11 cellular contexts compared by ENCODE assay signal in the genomic region with DNA sequence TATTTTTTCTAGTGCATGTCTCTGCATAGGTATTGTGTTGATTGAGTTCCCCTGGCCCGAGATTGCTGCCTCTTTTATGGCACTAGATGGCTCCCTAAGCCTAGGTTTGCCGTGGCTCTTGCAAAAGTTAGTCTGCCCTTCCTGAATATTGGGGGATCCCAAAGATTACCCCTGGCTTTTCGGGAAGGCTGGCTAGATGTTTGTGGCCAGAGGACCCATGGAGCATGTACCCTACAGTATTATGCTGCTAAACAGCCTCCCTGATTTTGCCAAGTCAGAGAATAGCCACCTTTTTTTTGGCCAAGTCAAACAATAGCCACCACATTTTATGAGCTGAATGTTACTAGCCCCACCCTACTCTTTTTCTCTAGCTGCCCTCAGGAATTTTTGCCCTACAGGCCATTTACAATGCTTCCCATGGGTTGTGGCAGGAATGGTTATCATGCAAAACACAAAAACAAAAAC.
A peak's percentile ranks its signal among the peaks of the same experiment; 100 is the strongest.
DNase-seq lines count a peak whose midpoint lies in the region; TF ChIP-seq lines count a peak whose summit lies in the region.
"Had no signal": no experiment of that assay in that cellular context is flagged by ENCODE, and none has a peak within 500 bp of the region (broad histone marks: within the 10 kb centered on the region; RNA-seq: fewer than 3 reads in every experiment).

No MANE protein-coding gene starts in this region.

- TF ChIP-seq CTCF in C4-2B (conservative IDR thresholded peaks at IDR 0.05), result peak; percentile 68

- H3K9me3 ChIP-seq in iPS-20b (ENCODE audit: insufficient read depth, low read depth, low read length), result no peaks in the 10 kb centered on the region; the same call in 1 of the 2 replicates

- DNase-seq in HPDE6-E6E7 (ENCODE audit: extremely low spot score), result peak; percentile 8
- peak; percentile 35 for DNase-seq in T1000 (lab: John Stamatoyannopoulos, UW)
- no peak for DNase-seq in substantia nigra (lab: John Stamatoyannopoulos, UW)
- DNase-seq in DMS153 treated with DMSO at 0.1 percent for 48 hours (lab: John Stamatoyannopoulos, UW; ENCODE audit: unreplicated experiment), result no peak
- DNase-seq in T-helper 2 cell, result no peak
- DNase-seq in NCI-H1930 (lab: John Stamatoyannopoulos, UW), result no peak
- DNase-seq: activated CD8-positive, alpha-beta memory T cell treated with anti-CD3 and anti-CD28 coated beads, Interleukin-2, amount 10 ng/mL, durations not matched to agents 7 days and 5 days; GDM1; NCI-H510A treated with DMSO at 0.1 percent for 48 hours had no signal

- no peak overlapping the region for H3K4me3 ChIP-seq in iPS-20b (ENCODE audit: low read length)

- H3K27ac ChIP-seq in C4-2B, result no peak overlapping the region
- peak overlapping the region; percentile 59 for H3K27ac ChIP-seq in iPS-20b (ENCODE audit: low read length)
- no peak overlapping the region for H3K27ac ChIP-seq in substantia nigra (ENCODE audit: low read depth, low read length, poor library complexity, severe bottlenecking)

- H3K27me3 ChIP-seq in iPS-20b (ENCODE audit: insufficient read depth, low read length), result no peaks in the 10 kb centered on the region

- no peaks in the 10 kb centered on the region for H3K36me3 ChIP-seq in iPS-20b (ENCODE audit: insufficient read depth, low read depth, low read length)

- 0 out of 2 replicates have a peak overlapping the region, but pooled peaks have one; percentile 49 for H3K9ac ChIP-seq in iPS-20b (ENCODE audit: low read depth, low read length)

- H3K4me1 ChIP-seq in iPS-20b (ENCODE audit: insufficient read depth, low read length), result peaks cover 16% of the 10 kb centered on the region

Comparison
In these comparisons a context has a peak if more than half of its experiments do, and no peak if none do; other contexts are left out.
1. DNase-seq: peak in HPDE6-E6E7 (single experiment) and T1000 (single experiment); none in substantia nigra (0 of 49), DMS153 treated with DMSO at 0.1 percent for 48 hours (single experiment), T-helper 2 cell (0 of 5) and NCI-H1930 (0 of 2).